9 cellular contexts compared by ENCODE assay signal in the genomic region with DNA sequence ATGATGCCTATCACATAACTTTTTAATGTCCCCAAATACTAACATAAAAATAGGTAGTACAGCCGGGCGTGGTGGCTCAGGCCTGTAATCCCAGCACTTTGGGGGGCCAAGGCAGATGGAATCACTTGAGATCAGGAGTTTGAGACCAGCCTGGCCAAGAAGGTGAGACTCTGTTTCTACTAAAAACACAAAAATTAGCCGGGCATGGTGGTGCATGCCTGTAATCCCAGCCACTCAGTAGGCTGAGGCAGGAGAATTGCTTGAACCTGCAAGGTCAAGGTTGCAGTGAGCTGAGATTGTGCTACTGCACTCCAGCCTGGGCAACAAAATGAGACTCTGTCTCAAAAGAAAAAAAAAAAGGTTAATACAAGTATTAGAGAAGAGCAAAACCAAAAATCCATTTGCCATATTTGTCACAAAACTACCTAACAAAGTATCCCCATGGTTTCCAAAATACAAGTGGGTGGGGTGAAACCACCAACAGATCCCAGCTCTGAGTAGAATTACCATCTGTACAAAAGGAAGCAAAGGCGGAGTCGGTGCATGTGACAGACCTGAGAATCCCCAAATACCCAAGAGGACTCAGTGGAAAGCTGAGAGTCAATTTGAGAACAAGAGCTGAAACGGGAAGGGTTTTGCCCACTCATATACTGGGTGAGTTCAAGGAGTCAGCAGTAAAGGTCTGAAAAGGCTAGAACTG.
DNase-seq lines count a peak whose midpoint lies in the region; ATAC-seq, FAIRE-seq and TF ChIP-seq lines count a peak whose summit lies in the region.
"Had no signal": no experiment of that assay in that cellular context is flagged by ENCODE, and none has a peak within 500 bp of the region (broad histone marks: within the 10 kb centered on the region; RNA-seq: fewer than 3 reads in every experiment).

No MANE protein-coding gene starts in this region.

- peak overlapping the region; percentile 24 to 95 (median 78) for H3K27ac Mint-ChIP-seq in naive thymus-derived CD8-positive, alpha-beta T cell

- no peak overlapping the region for H3K4me3 Mint-ChIP-seq in naive thymus-derived CD8-positive, alpha-beta T cell

- H3K9me2 ChIP-seq in Karpas-422 (replicated peaks; ENCODE audit: insufficient read depth, low read length), result no peaks in the 10 kb centered on the region

- no peak overlapping the region for H3K4me2 ChIP-seq in Karpas-422 (ENCODE audit: low read depth, low read length, poor library complexity, severe bottlenecking)

- H3K36me3 ChIP-seq in Peyer's patch, result no peaks in the 10 kb centered on the region
- H3K36me3 ChIP-seq in Karpas-422 (ENCODE audit: insufficient read depth, low read length), result no peaks in the 10 kb centered on the region
- no peaks in the 10 kb centered on the region for H3K36me3 ChIP-seq in brain microvascular endothelial cell (replicated peaks)
- no peaks in the 10 kb centered on the region for H3K36me3 ChIP-seq in stomach
- H3K36me3 ChIP-seq: upper lobe of left lung had no signal

- H3K4me1 ChIP-seq in Peyer's patch (peaks cover 0 to 11% (median 5%) of the 10 kb centered on the region in 4 donors), Karpas-422 (ENCODE audit: low read length) (peaks cover 21% of the 10 kb centered on the region), stomach (peaks cover 0 to 14% (median 3%) of the 10 kb centered on the region in 4 donors)

- no peaks in the 10 kb centered on the region for H4K20me1 ChIP-seq in Karpas-422 (ENCODE audit: insufficient read depth, low read depth, low read length)

- H3K36me3 Mint-ChIP-seq in naive thymus-derived CD8-positive, alpha-beta T cell, result peaks cover 0 to 4% (median 0%) of the 10 kb centered on the region in 3 donors

- TF ChIP-seq CTCF in Peyer's patch (IDR thresholded peaks at IDR 0.05) (no peak), brain microvascular endothelial cell (IDR thresholded peaks at IDR 0.05; ENCODE audit: low read depth, low read length, missing control alignments) (no peak), stomach (IDR thresholded peaks at IDR 0.05) (no peak)

- H3K27ac ChIP-seq in Peyer's patch (peak overlapping the region in 1 of 4 donors; percentile 8), Karpas-422 (ENCODE audit: low read length) (no peak overlapping the region), brain microvascular endothelial cell (no peak overlapping the region), stomach (no peak overlapping the region)
- H3K27ac ChIP-seq: upper lobe of left lung had no signal

- no peaks in the 10 kb centered on the region for H3K79me2 ChIP-seq in Karpas-422 (ENCODE audit: low read length)

- ATAC-seq in GM21723 (IDR thresholded peaks at IDR 0.05; ENCODE audit: unreplicated experiment), result peak; percentile 39
- ATAC-seq in naive thymus-derived CD8-positive, alpha-beta T cell, result no peak

- peaks cover 0 to 17% (median 5%) of the 10 kb centered on the region in 9 donors for H3K9me3 Mint-ChIP-seq in naive thymus-derived CD8-positive, alpha-beta T cell

- intact Hi-C loops in stomach (cut with DNase I; ENCODE audit: low total_unique reads), result no loop called here

- H3K27me3 ChIP-seq in Peyer's patch (no peaks in the 10 kb centered on the region), Karpas-422 (ENCODE audit: low read length) (no peaks in the 10 kb centered on the region), brain microvascular endothelial cell (replicated peaks) (no peaks in the 10 kb centered on the region), stomach (no peaks in the 10 kb centered on the region)
- H3K27me3 ChIP-seq: upper lobe of left lung had no signal

- 83 to 95% (median 89%) methylated on average over 6 of the region's 6 CpGs for WGBS in stomach, 5 donors

- no peak overlapping the region for H3K4me3 ChIP-seq in Peyer's patch
- no peak overlapping the region for H3K4me3 ChIP-seq in Karpas-422 (ENCODE audit: low read length)
- H3K4me3 ChIP-seq in brain microvascular endothelial cell (ENCODE audit: low read depth, low read length), result no peak overlapping the region
- H3K4me3 ChIP-seq in stomach, result no peak overlapping the region
- H3K4me3 ChIP-seq: upper lobe of left lung had no signal

- no peaks in the 10 kb centered on the region for H3K9me3 ChIP-seq in Peyer's patch
- H3K9me3 ChIP-seq in Karpas-422 (ENCODE audit: low read length), result no peaks in the 10 kb centered on the region
- peaks cover 0 to 7% (median 2%) of the 10 kb centered on the region in 4 donors for H3K9me3 ChIP-seq in stomach
- H3K9me3 ChIP-seq: upper lobe of left lung had no signal

- POLR2A ChIA-PET in naive thymus-derived CD8-positive, alpha-beta T cell (lab: Charles Lee), result interaction anchor here (0.7 to 1.0 kb wide), 2 partner anchors 10 to 291 kb away, joined by 3 to 5 read pairs; no protein-coding TSS in a partner anchor

- H3K4me1 Mint-ChIP-seq in naive thymus-derived CD8-positive, alpha-beta T cell, result peaks cover 33 to 63% (median 55%) of the 10 kb centered on the region in 4 donors

- no peak overlapping the region for H3K9ac ChIP-seq in Karpas-422 (ENCODE audit: low read length)

- FAIRE-seq in GM12892 (lab: Jason Lieb, UNC), result peak; percentile 97

- H3K27me3 Mint-ChIP-seq in naive thymus-derived CD8-positive, alpha-beta T cell, result no peaks in the 10 kb centered on the region

- in situ Hi-C loops in brain microvascular endothelial cell (cut with HindIII; ENCODE audit: low pct_ligation_motif_present, low sequenced_read_pairs), result no loop called here

- no peak for TF ChIP-seq EP300 in stomach (IDR thresholded peaks at IDR 0.05)

- TF ChIP-seq POLR2A in GM12892 (IDR thresholded peaks at IDR 0.05; ENCODE audit: low read depth, low read length) (no peak; the same call in 1 of the 2 replicates), Peyer's patch (IDR thresholded peaks at IDR 0.05) (no peak), stomach (IDR thresholded peaks at IDR 0.05) (no peak)

- no peak overlapping the region for H2AFZ ChIP-seq in Karpas-422 (ENCODE audit: low read length)

- DNase-seq in GM12892 (ENCODE audit: insufficient read length) (no peak), Peyer's patch (peak in 2 of 3 donors; percentile 20 to 41), Karpas-422 (no peak), brain microvascular endothelial cell (no peak), stomach (no peak), hypothalamus (lab: John Stamatoyannopoulos, UW) (no peak)
- no peak for DNase-seq in naive thymus-derived CD8-positive, alpha-beta T cell
- DNase-seq: upper lobe of left lung had no signal

Comparison
In these comparisons a context has a peak if more than half of its experiments do, and no peak if none do; other contexts are left out.
1. DNase-seq: peak in Peyer's patch (2 of 3); none in GM12892 (single experiment), naive thymus-derived CD8-positive, alpha-beta T cell (0 of 10), Karpas-422 (single experiment), brain microvascular endothelial cell (single experiment), stomach (single experiment) and hypothalamus (0 of 51).